8 cellular contexts compared by ENCODE assay signal in genomic region chr16:67163903-67164558, GRCh38. TPM values are rescaled to one million over a fixed set of nuclear protein-coding genes. Genes with fewer than 3 reads are reported as not detected.
DNase-seq lines count a peak whose midpoint lies in the region; ATAC-seq and TF ChIP-seq lines count a peak whose summit lies in the region.

No MANE protein-coding gene starts in this region.

- no peak for TF ChIP-seq CTCF in fibroblast of the aortic adventitia (IDR thresholded peaks at IDR 0.05; ENCODE audit: insufficient read depth, low read length)
- no peak for TF ChIP-seq CTCF in progenitor cell of endocrine pancreas (IDR thresholded peaks at IDR 0.05; ENCODE audit: unreplicated experiment)

- H3K27me3 Mint-ChIP-seq in progenitor cell of endocrine pancreas = peaks cover 80% of the 10 kb centered on the region

- no peaks in the 10 kb centered on the region for H3K9me3 Mint-ChIP-seq in progenitor cell of endocrine pancreas (ENCODE audit: low read depth)

- peak overlapping the region; percentile 22 for H3K4me3 ChIP-seq in fibroblast of the aortic adventitia (ENCODE audit: low read depth, low read length)

- no peak for ATAC-seq in GM21723 (IDR thresholded peaks at IDR 0.05; ENCODE audit: unreplicated experiment)
- ATAC-seq in GM21381 (IDR thresholded peaks at IDR 0.05; ENCODE audit: unreplicated experiment) = no peak

- DNase-seq in DMS153 treated with DMSO at 0.1 percent for 48 hours (lab: John Stamatoyannopoulos, UW; ENCODE audit: unreplicated experiment) (peak; percentile 57), RKO (ENCODE audit: low spot score) (peak; percentile 44), fibroblast of the aortic adventitia (ENCODE audit: low read depth) (no peak), progenitor cell of endocrine pancreas (ENCODE audit: low spot score, unreplicated experiment) (no peak), NCI-H2196 (lab: John Stamatoyannopoulos, UW; ENCODE audit: unreplicated experiment) (no peak), AML-193 (lab: John Stamatoyannopoulos, UW) (no peak)

- H3K27ac Mint-ChIP-seq in progenitor cell of endocrine pancreas = no peak overlapping the region

- no peaks in the 10 kb centered on the region for H3K36me3 Mint-ChIP-seq in progenitor cell of endocrine pancreas (ENCODE audit: insufficient read depth)

- H3K4me1 Mint-ChIP-seq in progenitor cell of endocrine pancreas (ENCODE audit: low read depth) = peaks cover 2% of the 10 kb centered on the region

- peak overlapping the region; percentile 31 for H3K4me3 Mint-ChIP-seq in progenitor cell of endocrine pancreas (ENCODE audit: low read depth)

RNA-seq across cellular contexts. Expression of gene HSF4, which starts 0.5 kb away (rescaled TPM):
- total RNA-seq in fibroblast of the aortic adventitia (ENCODE audit: low replicate concordance) = 6.4 and 17.9 TPM in 2 replicates
- total RNA-seq in progenitor cell of endocrine pancreas = 2.2 and 6.8 TPM in 2 replicates

RNA-seq across cellular contexts. Expression of gene FBXL8, which starts 4.3 kb away (rescaled TPM):
- total RNA-seq in fibroblast of the aortic adventitia (ENCODE audit: low replicate concordance) = 11.3 and 29.7 TPM in 2 replicates
- total RNA-seq in progenitor cell of endocrine pancreas = 1.7 and 2.1 TPM in 2 replicates

RNA-seq across cellular contexts. Expression of gene TRADD, which starts 4.3 kb away (rescaled TPM):
- total RNA-seq in fibroblast of the aortic adventitia (ENCODE audit: low replicate concordance) (12.3 and 29.1 TPM in 2 replicates), progenitor cell of endocrine pancreas (5.6 and 6.6 TPM in 2 replicates)

RNA-seq across cellular contexts. Expression of gene NOL3, which starts 6.3 kb away (rescaled TPM):
- total RNA-seq in fibroblast of the aortic adventitia (ENCODE audit: low replicate concordance) = 10.1 and 27.1 TPM in 2 replicates
- 9.4 and 12.7 TPM in 2 replicates for total RNA-seq in progenitor cell of endocrine pancreas

RNA-seq across cellular contexts. Expression of gene B3GNT9, which starts 13.2 kb away (rescaled TPM):
- total RNA-seq in fibroblast of the aortic adventitia (ENCODE audit: low replicate concordance) (37.0 and 42.4 TPM in 2 replicates), progenitor cell of endocrine pancreas (5.1 TPM in 2 replicates)

Comparison
In these comparisons a context has a peak if more than half of its experiments do, and no peak if none do; other contexts are left out.
1. DNase-seq: peak in DMS153 treated with DMSO at 0.1 percent for 48 hours (single experiment) and RKO (single experiment); none in fibroblast of the aortic adventitia (single experiment), progenitor cell of endocrine pancreas (single experiment), NCI-H2196 (single experiment) and AML-193 (0 of 2).